Comparison of ENCODE assay signal across 9 cellular contexts in genomic region chr11:3959015-3959917, GRCh38.
DNase-seq lines count a peak whose midpoint lies in the region; ATAC-seq and TF ChIP-seq lines count a peak whose summit lies in the region.
"Had no signal": no experiment of that assay in that cellular context is flagged by ENCODE, and none has a peak within 500 bp of the region (broad histone marks: within the 10 kb centered on the region; RNA-seq: fewer than 3 reads in every experiment).

No MANE protein-coding gene starts in this region.

- H3K4me1 Mint-ChIP-seq in activated naive CD8-positive, alpha-beta T cell treated with anti-CD3 and anti-CD28 coated beads, Interleukin-2, amount 10 ng/mL, durations not matched to agents 7 days and 5 days: peaks cover 55% of the 10 kb centered on the region
- H3K4me1 Mint-ChIP-seq in natural killer cell: peaks cover 69 to 76% of the 10 kb centered on the region in 2 donors

- H3K9me3 ChIP-seq in sigmoid colon (no peaks in the 10 kb centered on the region), aorta (ENCODE audit: control insufficient read depth, low read length) (no peaks in the 10 kb centered on the region)
- H3K9me3 ChIP-seq: gastrocnemius medialis had no signal

- no peaks in the 10 kb centered on the region for H3K27me3 Mint-ChIP-seq in activated naive CD8-positive, alpha-beta T cell treated with anti-CD3 and anti-CD28 coated beads, Interleukin-2, amount 10 ng/mL, durations not matched to agents 7 days and 5 days
- no peaks in the 10 kb centered on the region for H3K27me3 Mint-ChIP-seq in natural killer cell (ENCODE audit: low read depth in 2 of 2)

- H3K36me3 ChIP-seq in sigmoid colon (no peaks in the 10 kb centered on the region), aorta (ENCODE audit: control insufficient read depth in 1 of 2, insufficient read depth in 2 of 2, low read length in 1 of 2) (no peaks in the 10 kb centered on the region)
- H3K36me3 ChIP-seq: gastrocnemius medialis had no signal

- POLR2A ChIA-PET in activated naive CD8-positive, alpha-beta T cell treated with anti-CD3 and anti-CD28 coated beads, Interleukin-2, amount 10 ng/mL, durations not matched to agents 7 days and 5 days (lab: Charles Lee): interaction anchor here (1.7 kb wide), 1 partner anchor 104 kb away, joined by 6 read pairs; the partner anchor contains the start of gene STIM1

- no peak for TF ChIP-seq CTCF in natural killer cell (IDR thresholded peaks at IDR 0.05)
- TF ChIP-seq CTCF in sigmoid colon (IDR thresholded peaks at IDR 0.05): no peak

- peak; percentile 72 for ATAC-seq in HG03064 (IDR thresholded peaks at IDR 0.05; ENCODE audit: low read depth, unreplicated experiment)
- ATAC-seq in activated naive CD8-positive, alpha-beta T cell treated with anti-CD3 and anti-CD28 coated beads, Interleukin-2, amount 10 ng/mL, durations not matched to agents 7 days and 5 days (ENCODE audit: low read depth): peak; percentile 31
- no peak for ATAC-seq in natural killer cell
- no peak for ATAC-seq in aorta (ENCODE audit: low FRiP score)
- ATAC-seq: gastrocnemius medialis had no signal

- H3K27ac ChIP-seq in sigmoid colon: no peak overlapping the region
- H3K27ac ChIP-seq in aorta (ENCODE audit: low read depth in 1 of 2, low read length in 2 of 2): no peak overlapping the region

- TF ChIP-seq POLR2A in sigmoid colon (IDR thresholded peaks at IDR 0.05): no peak

- H3K27ac Mint-ChIP-seq in activated naive CD8-positive, alpha-beta T cell treated with anti-CD3 and anti-CD28 coated beads, Interleukin-2, amount 10 ng/mL, durations not matched to agents 7 days and 5 days: no peak overlapping the region
- H3K27ac Mint-ChIP-seq in natural killer cell: peak overlapping the region; percentile 19 to 33

- H3K27me3 ChIP-seq in sigmoid colon (no peaks in the 10 kb centered on the region), aorta (ENCODE audit: control insufficient read depth in 1 of 2, insufficient read depth in 2 of 2, low read length in 1 of 2) (no peaks in the 10 kb centered on the region)
- H3K27me3 ChIP-seq: gastrocnemius medialis had no signal

- no peaks in the 10 kb centered on the region for H3K9me3 Mint-ChIP-seq in activated naive CD8-positive, alpha-beta T cell treated with anti-CD3 and anti-CD28 coated beads, Interleukin-2, amount 10 ng/mL, durations not matched to agents 7 days and 5 days
- no peaks in the 10 kb centered on the region for H3K9me3 Mint-ChIP-seq in natural killer cell

- no peak overlapping the region for H3K4me3 ChIP-seq in sigmoid colon
- no peak overlapping the region for H3K4me3 ChIP-seq in aorta (ENCODE audit: low read length in 2 of 2)
- H3K4me3 ChIP-seq: gastrocnemius medialis had no signal

- 64 to 73% methylated on average over 5 of the region's 5 CpGs for WGBS in sigmoid colon, 2 donors
- 94 to 96% methylated on average over 5 of the region's 5 CpGs for WGBS in aorta, 2 donors

- DNase-seq in GM03348 (ENCODE audit: low spot score) (peak; percentile 76), natural killer cell (no peak), hippocampal formation (lab: John Stamatoyannopoulos, UW) (no peak), ureter (ENCODE audit: low spot score) (no peak), sigmoid colon (no peak), aorta (no peak)
- no peak for DNase-seq in activated naive CD8-positive, alpha-beta T cell treated with anti-CD3 and anti-CD28 coated beads, Interleukin-2, amount 10 ng/mL, durations not matched to agents 7 days and 5 days
- DNase-seq: gastrocnemius medialis had no signal

- intact Hi-C loops in natural killer cell (cut with micrococcal nuclease) (no loop called here), sigmoid colon (cut with DNase I) (no loop called here), aorta (cut with DNase I) (loop anchor here in 1 of 2 donors (5.0 kb wide), 1 partner anchor 102 kb away; the partner anchor contains the start of gene STIM1)

- peaks cover 15% of the 10 kb centered on the region for H3K36me3 Mint-ChIP-seq in activated naive CD8-positive, alpha-beta T cell treated with anti-CD3 and anti-CD28 coated beads, Interleukin-2, amount 10 ng/mL, durations not matched to agents 7 days and 5 days
- H3K36me3 Mint-ChIP-seq in natural killer cell: no peaks in the 10 kb centered on the region

- peaks cover 0 to 16% (median 0%) of the 10 kb centered on the region in 4 donors for H3K4me1 ChIP-seq in sigmoid colon
- H3K4me1 ChIP-seq in aorta (ENCODE audit: control insufficient read depth in 1 of 2, insufficient read depth in 2 of 2, low read length in 2 of 2): peaks cover 2 to 6% of the 10 kb centered on the region in 2 donors

- TF ChIP-seq EP300 in sigmoid colon (IDR thresholded peaks at IDR 0.05): no peak

- H3K4me3 Mint-ChIP-seq in activated naive CD8-positive, alpha-beta T cell treated with anti-CD3 and anti-CD28 coated beads, Interleukin-2, amount 10 ng/mL, durations not matched to agents 7 days and 5 days: no peak overlapping the region
- no peak overlapping the region for H3K4me3 Mint-ChIP-seq in natural killer cell

Comparison
In these comparisons a context has a peak if more than half of its experiments do, and no peak if none do; other contexts are left out.
1. ATAC-seq: peak in HG03064 (single experiment) and activated naive CD8-positive, alpha-beta T cell treated with anti-CD3 and anti-CD28 coated beads, Interleukin-2, amount 10 ng/mL, durations not matched to agents 7 days and 5 days (single experiment); none in natural killer cell (0 of 3) and aorta (single experiment).